9 cellular contexts compared by ENCODE assay signal in genomic region chr5:45336464-45336863, GRCh38.
"Had no signal": no experiment of that assay in that cellular context is flagged by ENCODE, and none has a peak within 500 bp of the region (broad histone marks: within the 10 kb centered on the region; RNA-seq: fewer than 3 reads in every experiment).

No MANE protein-coding gene starts in this region.

- H3K27ac ChIP-seq: HL-60 had no signal

- H3K27me3 Mint-ChIP-seq: IgD-negative memory B cell had no signal

- H3K4me2 ChIP-seq: GM23338 had no signal

- H3K4me3 ChIP-seq: GM23338 had no signal

- H3K36me3 Mint-ChIP-seq: IgD-negative memory B cell had no signal

- H3K4me1 Mint-ChIP-seq: GM23338, H9, IgD-negative memory B cell had no signal

- ATAC-seq: GM23338, HepG2 had no signal

- H3K27ac Mint-ChIP-seq: GM23338, H9, IgD-negative memory B cell had no signal

- FAIRE-seq: H1, H54, HepG2 had no signal

- H3K9me3 Mint-ChIP-seq: GM23338 had no signal

- H2AFZ ChIP-seq: GM23338 had no signal

- DNase-seq: H9, HCEC 1CT, KBM-7 had no signal

- H3K4me3 Mint-ChIP-seq: GM23338, H9, IgD-negative memory B cell had no signal
